ENCODE assay signal across 21 cellular contexts in the genomic region with DNA sequence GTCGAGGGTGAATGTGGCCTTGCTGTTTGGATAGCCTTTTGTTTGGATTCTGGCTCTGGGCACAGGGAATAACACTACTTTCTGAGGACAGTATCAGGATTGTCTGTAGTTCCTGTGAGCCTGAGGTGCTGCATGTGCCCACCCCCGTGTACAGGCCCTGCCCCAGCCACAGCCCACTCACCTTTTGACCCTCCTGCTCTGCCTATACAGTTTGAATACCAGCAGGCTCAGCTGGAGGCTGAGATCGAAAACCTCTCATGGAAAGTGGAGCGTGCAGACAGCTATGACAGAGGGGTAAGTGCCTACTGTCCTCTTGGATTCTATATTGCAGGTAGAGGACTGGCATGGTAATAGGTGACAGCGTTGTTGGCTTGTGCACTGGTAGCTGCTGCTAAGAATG. TPM values are rescaled to one million over a fixed set of nuclear protein-coding genes. Genes with fewer than 3 reads are reported as not detected.
DNase-seq lines count a peak whose midpoint lies in the region; TF ChIP-seq lines count a peak whose summit lies in the region.
"Had no signal": no experiment of that assay in that cellular context is flagged by ENCODE, and none has a peak within 500 bp of the region (broad histone marks: within the 10 kb centered on the region; RNA-seq: fewer than 3 reads in every experiment).

No MANE protein-coding gene starts in this region.

- peak overlapping the region; percentile 17 for H3K27ac ChIP-seq in angular gyrus (ENCODE audit: low read depth, low read length)
- H3K27ac ChIP-seq: GM23248 had no signal

- no peak for DNase-seq in activated T-cell treated with anti-CD3 and anti-CD28 coated beads, Interleukin-2, amount 50 U/mL, for 24 hours
- no peak for DNase-seq in activated T-cell treated with anti-CD3 and anti-CD28 coated beads, Interleukin-2, amount 50 U/mL, for 1 hour
- peak; percentile 73 for DNase-seq in mesenteric fat pad (ENCODE audit: low spot score)
- no peak for DNase-seq in type B pancreatic cell (ENCODE audit: extremely low spot score, unreplicated experiment)
- no peak for DNase-seq in NCI-H1930 (lab: John Stamatoyannopoulos, UW)
- no peak for DNase-seq in NCI-H2196 treated with DMSO at 0.1 percent for 48 hours (lab: John Stamatoyannopoulos, UW; ENCODE audit: unreplicated experiment)
- DNase-seq: AML-193; C1 segment of cervical spinal cord; Calu3; CD8-positive, alpha-beta memory T cell; DMS153; GM23248; MV-4-11; NCI-H1105 treated with DMSO at 0.1 percent for 48 hours; NCI-H1694; NCI-H446 treated with DMSO at 0.1 percent for 48 hours; NCI-H69; SIG-M5; SK-N-SH had no signal

- no peak overlapping the region for H3K4me3 Mint-ChIP-seq in activated T-cell treated with anti-CD3 and anti-CD28 coated beads, Interleukin-2, amount 50 U/mL, for 24 hours
- H3K4me3 Mint-ChIP-seq in type B pancreatic cell: no peak overlapping the region
- H3K4me3 Mint-ChIP-seq: CD8-positive, alpha-beta memory T cell had no signal

- no peak for TF ChIP-seq CTCF in type B pancreatic cell (conservative IDR thresholded peaks at IDR 0.05)

- peaks cover 3% of the 10 kb centered on the region for H3K4me1 Mint-ChIP-seq in activated T-cell treated with anti-CD3 and anti-CD28 coated beads, Interleukin-2, amount 50 U/mL, for 24 hours (ENCODE audit: low read depth)
- H3K4me1 Mint-ChIP-seq in type B pancreatic cell (ENCODE audit: unreplicated experiment): peaks cover under 1% of the 10 kb centered on the region

- H3K9me3 Mint-ChIP-seq in activated T-cell treated with anti-CD3 and anti-CD28 coated beads, Interleukin-2, amount 50 U/mL, for 24 hours: no peaks in the 10 kb centered on the region
- no peaks in the 10 kb centered on the region for H3K9me3 Mint-ChIP-seq in type B pancreatic cell
- H3K9me3 Mint-ChIP-seq: CD8-positive, alpha-beta memory T cell; IgD-negative memory B cell had no signal

- H3K36me3 Mint-ChIP-seq in activated T-cell treated with anti-CD3 and anti-CD28 coated beads, Interleukin-2, amount 50 U/mL, for 24 hours (ENCODE audit: low read depth): peaks cover 91% of the 10 kb centered on the region
- peaks cover 10% of the 10 kb centered on the region for H3K36me3 Mint-ChIP-seq in type B pancreatic cell
- H3K36me3 Mint-ChIP-seq: IgD-negative memory B cell had no signal

- H3K27ac Mint-ChIP-seq in activated T-cell treated with anti-CD3 and anti-CD28 coated beads, Interleukin-2, amount 50 U/mL, for 24 hours: peak overlapping the region; percentile 23
- peak overlapping the region; percentile 0 for H3K27ac Mint-ChIP-seq in type B pancreatic cell

- no peaks in the 10 kb centered on the region for H3K27me3 Mint-ChIP-seq in activated T-cell treated with anti-CD3 and anti-CD28 coated beads, Interleukin-2, amount 50 U/mL, for 24 hours
- no peaks in the 10 kb centered on the region for H3K27me3 Mint-ChIP-seq in type B pancreatic cell
- H3K27me3 Mint-ChIP-seq: CD8-positive, alpha-beta memory T cell; IgD-negative memory B cell had no signal

RNA-seq across cellular contexts. Expression of gene P4HTM, which starts 7.4 kb away (rescaled TPM):
- 16.2 TPM for total RNA-seq in mesenteric fat pad
- 47.4 and 54.8 TPM in 2 replicates for total RNA-seq in type B pancreatic cell (ENCODE audit: low replicate concordance)

RNA-seq across cellular contexts. Expression of gene WDR6, which starts 24.5 kb away (rescaled TPM):
- total RNA-seq in mesenteric fat pad (104 TPM), type B pancreatic cell (ENCODE audit: low replicate concordance) (272 and 334 TPM in 2 replicates)

RNA-seq across cellular contexts. Expression of gene DALRD3, which starts 35.7 kb away (rescaled TPM):
- total RNA-seq in mesenteric fat pad (16.0 TPM), type B pancreatic cell (ENCODE audit: low replicate concordance) (31.2 and 36.0 TPM in 2 replicates)

RNA-seq across cellular contexts. Expression of gene NDUFAF3, which starts 39.2 kb away (rescaled TPM):
- 102 TPM for total RNA-seq in mesenteric fat pad
- total RNA-seq in type B pancreatic cell (ENCODE audit: low replicate concordance): 62.0 and 67.0 TPM in 2 replicates

RNA-seq across cellular contexts. Expression of gene IMPDH2, which starts 46.5 kb away (rescaled TPM):
- total RNA-seq in mesenteric fat pad: 123 TPM
- 221 and 256 TPM in 2 replicates for total RNA-seq in type B pancreatic cell (ENCODE audit: low replicate concordance)
